In genomic region chr2:15242936-15243461, GRCh38 we compare ENCODE assay signal across 13 cellular contexts.
A peak's percentile ranks its signal among the peaks of the same experiment; 100 is the strongest.
DNase-seq lines count a peak whose midpoint lies in the region; ATAC-seq lines count a peak whose summit lies in the region.
"Had no signal": no experiment of that assay in that cellular context is flagged by ENCODE, and none has a peak within 500 bp of the region (broad histone marks: within the 10 kb centered on the region; RNA-seq: fewer than 3 reads in every experiment).

No MANE protein-coding gene starts in this region.

- DNase-seq in GF-D8 (lab: John Stamatoyannopoulos, UW) (peak; percentile 31), M059J (ENCODE audit: low read depth) (peak; percentile 2), OCI-M1 (lab: John Stamatoyannopoulos, UW) (peak; percentile 82), left kidney (ENCODE audit: low read depth, low spot score) (peak; percentile 70), DMS153 (lab: John Stamatoyannopoulos, UW) (no peak)
- DNase-seq: heart left ventricle, mucosa of descending colon, NCI-H1048, substantia nigra, T-helper 9 cell had no signal

- ATAC-seq in HG02885 (IDR thresholded peaks at IDR 0.05; ENCODE audit: poor library complexity, unreplicated experiment) = no peak
- no peak for ATAC-seq in HG02884 (IDR thresholded peaks at IDR 0.05; ENCODE audit: unreplicated experiment)
- ATAC-seq: HCT116, heart left ventricle, mucosa of descending colon had no signal
